ENCODE assay signal across 1 cellular context in the genomic region with DNA sequence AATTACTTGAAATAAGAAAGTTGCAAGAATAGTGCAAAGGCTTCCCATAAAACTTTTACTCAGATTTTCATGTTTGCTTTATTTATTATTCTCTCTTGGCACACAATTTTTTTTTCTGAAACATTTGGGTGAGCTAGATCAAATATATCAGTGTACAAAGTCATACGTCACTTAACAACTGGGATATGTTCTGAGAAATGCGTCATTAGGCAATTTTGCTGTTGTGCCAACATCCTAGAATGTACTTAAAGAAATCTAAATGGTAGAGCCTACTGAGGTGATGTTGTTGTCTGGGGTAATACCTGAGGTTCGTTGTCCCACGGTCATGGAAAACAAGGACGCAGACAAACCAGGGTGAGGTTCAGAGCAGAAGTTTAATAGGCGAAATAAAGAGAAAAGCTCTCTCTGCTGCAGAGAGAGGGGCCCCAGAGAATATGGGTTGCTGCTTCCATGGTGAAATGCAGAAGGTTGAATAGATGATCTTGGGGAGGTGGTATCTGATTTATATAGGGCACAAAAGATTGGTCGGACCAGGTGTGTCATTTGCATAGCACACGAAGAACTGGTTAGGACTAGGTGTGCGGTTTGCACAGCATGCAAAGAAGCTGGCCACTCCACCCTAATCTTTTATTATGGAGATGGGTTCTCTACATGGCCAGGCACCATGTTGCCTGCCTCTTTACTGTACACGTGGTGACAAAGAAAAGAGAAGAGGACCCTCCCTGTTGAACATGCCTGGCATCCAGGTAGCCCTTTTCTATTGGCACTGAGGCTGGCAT.
TF ChIP-seq lines count a peak whose summit lies in the region.

No MANE protein-coding gene starts in this region.

TF ChIP-seq in H1, 55 proteins besides CTCF, POLR2A, EP300 and RAD21:
- no peak for TF ChIP-seq JUN (IDR thresholded peaks at IDR 0.05; ENCODE audit: low read depth, low read length)
- TF ChIP-seq PHF8 (conservative IDR thresholded peaks at IDR 0.05; ENCODE audit: low read depth, low read length): no peak
- TF ChIP-seq ZNF274 (IDR thresholded peaks at IDR 0.05; ENCODE audit: borderline replicate concordance, extremely low read depth, low read length): no peak
- no peak for TF ChIP-seq TAF7 (optimal IDR thresholded peaks at IDR 0.05; ENCODE audit: borderline replicate concordance, low read depth, low read length)
- TF ChIP-seq RBBP5 (IDR thresholded peaks at IDR 0.05; ENCODE audit: borderline replicate concordance, low read depth, low read length): no peak
- no peak for TF ChIP-seq CBX8 (IDR thresholded peaks at IDR 0.05; ENCODE audit: borderline replicate concordance, low read depth, low read length)
- TF ChIP-seq POU5F1 (IDR thresholded peaks at IDR 0.05; ENCODE audit: low read depth, low read length): no peak
- no peak for TF ChIP-seq KDM4A (IDR thresholded peaks at IDR 0.05; ENCODE audit: low read depth, low read length, severe bottlenecking)
- no peak for TF ChIP-seq EGR1 (IDR thresholded peaks at IDR 0.05; ENCODE audit: borderline replicate concordance, low read depth, low read length)
- TF ChIP-seq, protein P1, sequence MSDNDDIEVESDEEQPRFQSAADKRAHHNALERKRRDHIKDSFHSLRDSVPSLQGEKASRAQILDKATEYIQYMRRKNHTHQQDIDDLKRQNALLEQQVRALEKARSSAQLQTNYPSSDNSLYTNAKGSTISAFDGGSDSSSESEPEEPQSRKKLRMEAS (IDR thresholded peaks at IDR 0.05): no peak
- TF ChIP-seq NANOG (IDR thresholded peaks at IDR 0.05; ENCODE audit: insufficient read depth, low read depth, low read length, poor library complexity, severe bottlenecking): no peak
- no peak for TF ChIP-seq SAP30 (IDR thresholded peaks at IDR 0.05; ENCODE audit: insufficient read depth, insufficient replicate concordance, low read length)
- no peak for TF ChIP-seq CEBPB (IDR thresholded peaks at IDR 0.05; ENCODE audit: low read depth, low read length)
- no peak for TF ChIP-seq CHD1 (IDR thresholded peaks at IDR 0.05; ENCODE audit: low read depth, low read length)
- TF ChIP-seq CBX5 (IDR thresholded peaks at IDR 0.05; ENCODE audit: low read depth, low read length): no peak
- TF ChIP-seq, protein P2, sequence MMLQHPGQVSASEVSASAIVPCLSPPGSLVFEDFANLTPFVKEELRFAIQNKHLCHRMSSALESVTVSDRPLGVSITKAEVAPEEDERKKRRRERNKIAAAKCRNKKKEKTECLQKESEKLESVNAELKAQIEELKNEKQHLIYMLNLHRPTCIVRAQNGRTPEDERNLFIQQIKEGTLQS (IDR thresholded peaks at IDR 0.05; ENCODE audit: insufficient read depth, low read depth, low read length): no peak
- TF ChIP-seq GTF2F1 (IDR thresholded peaks at IDR 0.05; ENCODE audit: borderline replicate concordance, low read depth, low read length): no peak
